1 cellular context compared by ENCODE assay signal in the genomic region with DNA sequence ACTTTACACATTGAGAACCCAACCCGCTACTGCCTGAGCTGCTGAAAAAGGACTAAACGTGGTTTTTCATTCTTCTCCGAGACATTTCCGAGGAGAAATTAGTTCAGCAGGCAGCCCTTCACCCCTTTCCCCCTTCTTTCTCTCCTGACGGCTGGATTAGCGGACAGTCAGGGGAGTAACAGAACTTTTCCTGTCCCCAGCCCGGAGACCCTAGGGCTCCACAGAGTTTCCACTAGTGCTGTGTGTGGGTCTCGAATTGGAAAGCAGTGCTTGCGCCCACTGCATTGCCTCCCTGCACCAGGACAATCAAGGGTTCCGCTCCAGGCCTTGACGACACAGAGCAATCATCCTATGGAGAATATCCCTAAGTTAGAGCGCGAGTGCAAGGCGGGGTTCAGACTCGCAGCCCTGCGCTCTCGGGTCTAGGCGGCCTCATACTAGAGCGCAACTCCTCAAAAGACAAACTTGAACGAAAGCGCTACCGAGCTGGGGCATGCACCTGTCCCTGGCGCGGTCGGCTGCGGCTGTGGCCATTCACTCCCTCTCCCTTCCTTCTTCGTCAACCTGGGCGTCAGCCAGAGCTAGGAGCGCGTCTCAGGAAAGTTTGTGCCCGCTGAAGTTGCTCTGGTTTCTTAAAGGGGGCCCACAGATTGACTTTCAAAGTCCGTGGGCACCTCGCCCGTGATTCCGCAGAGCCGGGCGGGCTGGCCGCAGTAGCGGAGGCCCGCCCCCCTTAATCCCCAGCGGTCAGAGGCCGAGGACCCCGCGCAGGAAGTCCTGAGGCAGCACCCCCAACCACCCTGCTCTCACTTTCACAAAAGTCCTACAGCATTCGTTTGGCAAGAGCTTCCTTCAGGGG.
TF ChIP-seq lines count a peak whose summit lies in the region.

No MANE protein-coding gene starts in this region.

TF ChIP-seq in HCT116, 20 proteins besides CTCF, POLR2A, EP300 and RAD21 (continued from another document):
- TF ChIP-seq, protein P1, sequence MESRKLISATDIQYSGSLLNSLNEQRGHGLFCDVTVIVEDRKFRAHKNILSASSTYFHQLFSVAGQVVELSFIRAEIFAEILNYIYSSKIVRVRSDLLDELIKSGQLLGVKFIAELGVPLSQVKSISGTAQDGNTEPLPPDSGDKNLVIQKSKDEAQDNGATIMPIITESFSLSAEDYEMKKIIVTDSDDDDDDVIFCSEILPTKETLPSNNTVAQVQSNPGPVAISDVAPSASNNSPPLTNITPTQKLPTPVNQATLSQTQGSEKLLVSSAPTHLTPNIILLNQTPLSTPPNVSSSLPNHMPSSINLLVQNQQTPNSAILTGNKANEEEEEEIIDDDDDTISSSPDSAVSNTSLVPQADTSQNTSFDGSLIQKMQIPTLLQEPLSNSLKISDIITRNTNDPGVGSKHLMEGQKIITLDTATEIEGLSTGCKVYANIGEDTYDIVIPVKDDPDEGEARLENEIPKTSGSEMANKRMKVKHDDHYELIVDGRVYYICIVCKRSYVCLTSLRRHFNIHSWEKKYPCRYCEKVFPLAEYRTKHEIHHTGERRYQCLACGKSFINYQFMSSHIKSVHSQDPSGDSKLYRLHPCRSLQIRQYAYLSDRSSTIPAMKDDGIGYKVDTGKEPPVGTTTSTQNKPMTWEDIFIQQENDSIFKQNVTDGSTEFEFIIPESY (IDR thresholded peaks at IDR 0.05; ENCODE audit: extremely low read depth, insufficient replicate concordance, low read length) = no peak
- TF ChIP-seq FOSL1 (IDR thresholded peaks at IDR 0.05; ENCODE audit: low read depth) = no peak
